In genomic region chr3:150255416-150255815, GRCh38 we compare ENCODE assay signal across 11 cellular contexts.
DNase-seq lines count a peak whose midpoint lies in the region; ATAC-seq and TF ChIP-seq lines count a peak whose summit lies in the region.
"Had no signal": no experiment of that assay in that cellular context is flagged by ENCODE, and none has a peak within 500 bp of the region (broad histone marks: within the 10 kb centered on the region; RNA-seq: fewer than 3 reads in every experiment).

No MANE protein-coding gene starts in this region.

- no peaks in the 10 kb centered on the region for H3K79me2 ChIP-seq in GM23338 (replicated peaks; ENCODE audit: insufficient read depth)

- no peaks in the 10 kb centered on the region for H3K9me2 ChIP-seq in GM23338 (ENCODE audit: insufficient read depth)

- no peak overlapping the region for H3K4me3 ChIP-seq in GM23338

- H3K4me3 Mint-ChIP-seq in GM23338 (no peak overlapping the region), brain (peak overlapping the region in 4 of 5 experiments; percentile 14 to 74 (median 34)), type B pancreatic cell (no peak overlapping the region)
- H3K4me3 Mint-ChIP-seq in activated T-helper 1 cell treated with anti-CD3 and anti-CD28 coated beads, Interleukin-12 subunit alpha, Interleukin-12 subunit beta, Interleukin-2, Interleukin-4 antibody, amounts not matched to agents 30 ng/mL and 10 ng/mL and 1 ng/mL, durations not matched to agents 14 hours and 24 hours and 36 hours: no peak overlapping the region
- H3K4me3 Mint-ChIP-seq: activated CD8-positive, alpha-beta T cell treated with anti-CD3 and anti-CD28 coated beads for 36 hours had no signal

- no peaks in the 10 kb centered on the region for H3K36me3 ChIP-seq in GM23338 (ENCODE audit: insufficient read depth)
- H3K36me3 ChIP-seq: BE2C had no signal

- H3K27me3 Mint-ChIP-seq in GM23338 (ENCODE audit: insufficient read depth, low read depth, poor library complexity): no peaks in the 10 kb centered on the region
- H3K27me3 Mint-ChIP-seq in brain: peaks cover 4% of the 10 kb centered on the region
- H3K27me3 Mint-ChIP-seq in activated T-helper 1 cell treated with anti-CD3 and anti-CD28 coated beads, Interleukin-12 subunit alpha, Interleukin-12 subunit beta, Interleukin-2, Interleukin-4 antibody, amounts not matched to agents 30 ng/mL and 10 ng/mL and 1 ng/mL, durations not matched to agents 14 hours and 24 hours and 36 hours (ENCODE audit: insufficient read depth): peaks cover 7% of the 10 kb centered on the region
- no peaks in the 10 kb centered on the region for H3K27me3 Mint-ChIP-seq in type B pancreatic cell

- no peak; the same call in 2 of the 3 replicates for ATAC-seq in GM23338
- ATAC-seq in HG03108 (IDR thresholded peaks at IDR 0.05; ENCODE audit: unreplicated experiment): no peak
- ATAC-seq: activated CD8-positive, alpha-beta T cell treated with anti-CD3 and anti-CD28 coated beads for 36 hours had no signal

- intact Hi-C loops in activated T-helper 1 cell treated with anti-CD3 and anti-CD28 coated beads, Interleukin-12 subunit alpha, Interleukin-12 subunit beta, Interleukin-2, Interleukin-4 antibody, amounts not matched to agents 30 ng/mL and 10 ng/mL and 1 ng/mL, durations not matched to agents 14 hours and 24 hours and 36 hours (cut with micrococcal nuclease): no loop called here

- H3F3A ChIP-seq in GM23338 (replicated peaks; ENCODE audit: low read depth): no peaks in the 10 kb centered on the region

- H3K36me3 Mint-ChIP-seq in GM23338 (ENCODE audit: low read depth): no peaks in the 10 kb centered on the region
- no peaks in the 10 kb centered on the region for H3K36me3 Mint-ChIP-seq in brain
- no peaks in the 10 kb centered on the region for H3K36me3 Mint-ChIP-seq in activated T-helper 1 cell treated with anti-CD3 and anti-CD28 coated beads, Interleukin-12 subunit alpha, Interleukin-12 subunit beta, Interleukin-2, Interleukin-4 antibody, amounts not matched to agents 30 ng/mL and 10 ng/mL and 1 ng/mL, durations not matched to agents 14 hours and 24 hours and 36 hours (ENCODE audit: low read depth)
- H3K36me3 Mint-ChIP-seq in type B pancreatic cell: no peaks in the 10 kb centered on the region

- H3K4me2 ChIP-seq in GM23338: no peak overlapping the region

- H3K9me3 Mint-ChIP-seq in GM23338: no peaks in the 10 kb centered on the region; the same call in 2 of the 3 replicates
- peaks cover 0 to 5% (median 0%) of the 10 kb centered on the region in 5 experiments for H3K9me3 Mint-ChIP-seq in brain
- H3K9me3 Mint-ChIP-seq in activated T-helper 1 cell treated with anti-CD3 and anti-CD28 coated beads, Interleukin-12 subunit alpha, Interleukin-12 subunit beta, Interleukin-2, Interleukin-4 antibody, amounts not matched to agents 30 ng/mL and 10 ng/mL and 1 ng/mL, durations not matched to agents 14 hours and 24 hours and 36 hours: no peaks in the 10 kb centered on the region
- no peaks in the 10 kb centered on the region for H3K9me3 Mint-ChIP-seq in type B pancreatic cell
- H3K9me3 Mint-ChIP-seq: activated CD8-positive, alpha-beta T cell treated with anti-CD3 and anti-CD28 coated beads for 36 hours had no signal

- DNase-seq in GM23338 (ENCODE audit: low spot score) (no peak), hypothalamus (lab: John Stamatoyannopoulos, UW) (peak in 41 of 51 donors; percentile 4 to 82 (median 54)), putamen (ENCODE audit: low spot score) (peak; percentile 82), type B pancreatic cell (ENCODE audit: extremely low spot score, unreplicated experiment) (no peak), NOMO-1 treated with dmso at 0.1 percent for 144 hours (lab: John Stamatoyannopoulos, UW; ENCODE audit: unreplicated experiment) (no peak)
- DNase-seq in activated T-helper 1 cell treated with anti-CD3 and anti-CD28 coated beads, Interleukin-12 subunit alpha, Interleukin-12 subunit beta, Interleukin-2, Interleukin-4 antibody, amounts not matched to agents 30 ng/mL and 10 ng/mL and 1 ng/mL, durations not matched to agents 14 hours and 24 hours and 36 hours (ENCODE audit: low spot score): no peak
- DNase-seq: activated CD8-positive, alpha-beta T cell treated with anti-CD3 and anti-CD28 coated beads for 36 hours; BE2C; NCI-H510A had no signal

- no peaks in the 10 kb centered on the region for H3K4me1 ChIP-seq in GM23338 (ENCODE audit: insufficient read depth)

- H3K4me1 Mint-ChIP-seq in GM23338 (peaks cover 13% of the 10 kb centered on the region), brain (peaks cover 64% of the 10 kb centered on the region), type B pancreatic cell (ENCODE audit: unreplicated experiment) (peaks cover 18% of the 10 kb centered on the region)
- no peaks in the 10 kb centered on the region for H3K4me1 Mint-ChIP-seq in activated T-helper 1 cell treated with anti-CD3 and anti-CD28 coated beads, Interleukin-12 subunit alpha, Interleukin-12 subunit beta, Interleukin-2, Interleukin-4 antibody, amounts not matched to agents 30 ng/mL and 10 ng/mL and 1 ng/mL, durations not matched to agents 14 hours and 24 hours and 36 hours (ENCODE audit: low read depth)

- no peak overlapping the region for H3K27ac ChIP-seq in GM23338 (ENCODE audit: low read depth)

- H4K20me1 ChIP-seq in GM23338 (replicated peaks; ENCODE audit: insufficient read depth): no peaks in the 10 kb centered on the region

- peak overlapping the region; percentile 74; the same call in 1 of the 2 replicates for H2AFZ ChIP-seq in GM23338

- TF ChIP-seq CTCF in GM23338 (conservative IDR thresholded peaks at IDR 0.05; ENCODE audit: low read depth in 2 of 2) (no peak), brain (conservative IDR thresholded peaks at IDR 0.05) (no peak), type B pancreatic cell (conservative IDR thresholded peaks at IDR 0.05) (no peak)

- H3K27me3 ChIP-seq in GM23338 (ENCODE audit: insufficient read depth): no peaks in the 10 kb centered on the region
- H3K27me3 ChIP-seq: BE2C had no signal

- H3K27ac Mint-ChIP-seq in GM23338: no peak overlapping the region
- H3K27ac Mint-ChIP-seq in brain: peak overlapping the region; percentile 73 to 98 (median 92)
- no peak overlapping the region for H3K27ac Mint-ChIP-seq in activated T-helper 1 cell treated with anti-CD3 and anti-CD28 coated beads, Interleukin-12 subunit alpha, Interleukin-12 subunit beta, Interleukin-2, Interleukin-4 antibody, amounts not matched to agents 30 ng/mL and 10 ng/mL and 1 ng/mL, durations not matched to agents 14 hours and 24 hours and 36 hours
- H3K27ac Mint-ChIP-seq in type B pancreatic cell: no peak overlapping the region
- H3K27ac Mint-ChIP-seq: activated CD8-positive, alpha-beta T cell treated with anti-CD3 and anti-CD28 coated beads for 36 hours had no signal

TF ChIP-seq in GM23338, 12 proteins besides CTCF, POLR2A, EP300 and RAD21:
- TF ChIP-seq ZNF114 (CRISPR knock-in tag; IDR thresholded peaks at IDR 0.05) (no peak), JUNB (IDR thresholded peaks at IDR 0.05; ENCODE audit: unreplicated experiment) (no peak), POLR2AphosphoS5 (IDR thresholded peaks at IDR 0.05; ENCODE audit: low read depth) (no peak), STAT1 (IDR thresholded peaks at IDR 0.05; ENCODE audit: unreplicated experiment) (no peak), EZH2phosphoT487 (IDR thresholded peaks at IDR 0.05; ENCODE audit: unreplicated experiment) (no peak)
TF ChIP-seq in GM23338: peak in this region for 0.

Comparison
In these comparisons a context has a peak if more than half of its experiments do, and no peak if none do; other contexts are left out.
1. DNase-seq: peak in hypothalamus (41 of 51) and putamen (single experiment); none in GM23338 (single experiment), activated T-helper 1 cell treated with anti-CD3 and anti-CD28 coated beads, Interleukin-12 subunit alpha, Interleukin-12 subunit beta, Interleukin-2, Interleukin-4 antibody, amounts not matched to agents 30 ng/mL and 10 ng/mL and 1 ng/mL, durations not matched to agents 14 hours and 24 hours and 36 hours (single experiment), type B pancreatic cell (single experiment) and NOMO-1 treated with dmso at 0.1 percent for 144 hours (single experiment).
2. H3K27ac Mint-ChIP-seq: peak in brain (5 of 5); none in GM23338 (single experiment), activated T-helper 1 cell treated with anti-CD3 and anti-CD28 coated beads, Interleukin-12 subunit alpha, Interleukin-12 subunit beta, Interleukin-2, Interleukin-4 antibody, amounts not matched to agents 30 ng/mL and 10 ng/mL and 1 ng/mL, durations not matched to agents 14 hours and 24 hours and 36 hours (single experiment) and type B pancreatic cell (single experiment).
3. H3K4me3 Mint-ChIP-seq: peak in brain (4 of 5); none in GM23338 (single experiment), activated T-helper 1 cell treated with anti-CD3 and anti-CD28 coated beads, Interleukin-12 subunit alpha, Interleukin-12 subunit beta, Interleukin-2, Interleukin-4 antibody, amounts not matched to agents 30 ng/mL and 10 ng/mL and 1 ng/mL, durations not matched to agents 14 hours and 24 hours and 36 hours (single experiment) and type B pancreatic cell (single experiment).